ENCODE assay signal across 1 cellular context in the genomic region with DNA sequence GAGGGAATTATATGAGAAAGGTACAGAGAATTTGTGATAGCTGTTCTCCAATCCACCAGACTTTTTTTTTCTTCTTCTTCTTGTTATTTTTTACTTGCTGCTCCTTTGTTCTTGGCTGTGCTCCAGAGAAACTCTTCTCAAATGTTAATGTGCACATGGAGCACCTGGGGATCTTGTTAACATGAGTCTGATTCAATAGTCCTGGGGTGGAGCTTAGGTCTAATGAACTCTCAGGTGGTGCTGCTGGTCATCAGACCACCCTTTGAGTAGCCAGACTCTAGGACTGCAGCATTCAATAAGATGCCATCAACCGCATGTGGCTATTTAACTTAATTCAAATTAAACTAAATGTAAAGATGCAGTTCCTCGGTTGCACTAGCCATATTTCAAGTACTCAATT.
TF ChIP-seq lines count a peak whose summit lies in the region.

No MANE protein-coding gene starts in this region.

TF ChIP-seq in H1, 55 proteins besides CTCF, POLR2A, EP300 and RAD21 (continued from another document):
- TF ChIP-seq SIN3A (conservative IDR thresholded peaks at IDR 0.05 in 1 of 2, IDR thresholded peaks at IDR 0.05 in 1 of 2; ENCODE audit: low read depth in 1 of 2, low read length in 2 of 2) (no peak), MAFK (IDR thresholded peaks at IDR 0.05; ENCODE audit: low read depth, low read length) (no peak)
- TF ChIP-seq, protein P1, sequence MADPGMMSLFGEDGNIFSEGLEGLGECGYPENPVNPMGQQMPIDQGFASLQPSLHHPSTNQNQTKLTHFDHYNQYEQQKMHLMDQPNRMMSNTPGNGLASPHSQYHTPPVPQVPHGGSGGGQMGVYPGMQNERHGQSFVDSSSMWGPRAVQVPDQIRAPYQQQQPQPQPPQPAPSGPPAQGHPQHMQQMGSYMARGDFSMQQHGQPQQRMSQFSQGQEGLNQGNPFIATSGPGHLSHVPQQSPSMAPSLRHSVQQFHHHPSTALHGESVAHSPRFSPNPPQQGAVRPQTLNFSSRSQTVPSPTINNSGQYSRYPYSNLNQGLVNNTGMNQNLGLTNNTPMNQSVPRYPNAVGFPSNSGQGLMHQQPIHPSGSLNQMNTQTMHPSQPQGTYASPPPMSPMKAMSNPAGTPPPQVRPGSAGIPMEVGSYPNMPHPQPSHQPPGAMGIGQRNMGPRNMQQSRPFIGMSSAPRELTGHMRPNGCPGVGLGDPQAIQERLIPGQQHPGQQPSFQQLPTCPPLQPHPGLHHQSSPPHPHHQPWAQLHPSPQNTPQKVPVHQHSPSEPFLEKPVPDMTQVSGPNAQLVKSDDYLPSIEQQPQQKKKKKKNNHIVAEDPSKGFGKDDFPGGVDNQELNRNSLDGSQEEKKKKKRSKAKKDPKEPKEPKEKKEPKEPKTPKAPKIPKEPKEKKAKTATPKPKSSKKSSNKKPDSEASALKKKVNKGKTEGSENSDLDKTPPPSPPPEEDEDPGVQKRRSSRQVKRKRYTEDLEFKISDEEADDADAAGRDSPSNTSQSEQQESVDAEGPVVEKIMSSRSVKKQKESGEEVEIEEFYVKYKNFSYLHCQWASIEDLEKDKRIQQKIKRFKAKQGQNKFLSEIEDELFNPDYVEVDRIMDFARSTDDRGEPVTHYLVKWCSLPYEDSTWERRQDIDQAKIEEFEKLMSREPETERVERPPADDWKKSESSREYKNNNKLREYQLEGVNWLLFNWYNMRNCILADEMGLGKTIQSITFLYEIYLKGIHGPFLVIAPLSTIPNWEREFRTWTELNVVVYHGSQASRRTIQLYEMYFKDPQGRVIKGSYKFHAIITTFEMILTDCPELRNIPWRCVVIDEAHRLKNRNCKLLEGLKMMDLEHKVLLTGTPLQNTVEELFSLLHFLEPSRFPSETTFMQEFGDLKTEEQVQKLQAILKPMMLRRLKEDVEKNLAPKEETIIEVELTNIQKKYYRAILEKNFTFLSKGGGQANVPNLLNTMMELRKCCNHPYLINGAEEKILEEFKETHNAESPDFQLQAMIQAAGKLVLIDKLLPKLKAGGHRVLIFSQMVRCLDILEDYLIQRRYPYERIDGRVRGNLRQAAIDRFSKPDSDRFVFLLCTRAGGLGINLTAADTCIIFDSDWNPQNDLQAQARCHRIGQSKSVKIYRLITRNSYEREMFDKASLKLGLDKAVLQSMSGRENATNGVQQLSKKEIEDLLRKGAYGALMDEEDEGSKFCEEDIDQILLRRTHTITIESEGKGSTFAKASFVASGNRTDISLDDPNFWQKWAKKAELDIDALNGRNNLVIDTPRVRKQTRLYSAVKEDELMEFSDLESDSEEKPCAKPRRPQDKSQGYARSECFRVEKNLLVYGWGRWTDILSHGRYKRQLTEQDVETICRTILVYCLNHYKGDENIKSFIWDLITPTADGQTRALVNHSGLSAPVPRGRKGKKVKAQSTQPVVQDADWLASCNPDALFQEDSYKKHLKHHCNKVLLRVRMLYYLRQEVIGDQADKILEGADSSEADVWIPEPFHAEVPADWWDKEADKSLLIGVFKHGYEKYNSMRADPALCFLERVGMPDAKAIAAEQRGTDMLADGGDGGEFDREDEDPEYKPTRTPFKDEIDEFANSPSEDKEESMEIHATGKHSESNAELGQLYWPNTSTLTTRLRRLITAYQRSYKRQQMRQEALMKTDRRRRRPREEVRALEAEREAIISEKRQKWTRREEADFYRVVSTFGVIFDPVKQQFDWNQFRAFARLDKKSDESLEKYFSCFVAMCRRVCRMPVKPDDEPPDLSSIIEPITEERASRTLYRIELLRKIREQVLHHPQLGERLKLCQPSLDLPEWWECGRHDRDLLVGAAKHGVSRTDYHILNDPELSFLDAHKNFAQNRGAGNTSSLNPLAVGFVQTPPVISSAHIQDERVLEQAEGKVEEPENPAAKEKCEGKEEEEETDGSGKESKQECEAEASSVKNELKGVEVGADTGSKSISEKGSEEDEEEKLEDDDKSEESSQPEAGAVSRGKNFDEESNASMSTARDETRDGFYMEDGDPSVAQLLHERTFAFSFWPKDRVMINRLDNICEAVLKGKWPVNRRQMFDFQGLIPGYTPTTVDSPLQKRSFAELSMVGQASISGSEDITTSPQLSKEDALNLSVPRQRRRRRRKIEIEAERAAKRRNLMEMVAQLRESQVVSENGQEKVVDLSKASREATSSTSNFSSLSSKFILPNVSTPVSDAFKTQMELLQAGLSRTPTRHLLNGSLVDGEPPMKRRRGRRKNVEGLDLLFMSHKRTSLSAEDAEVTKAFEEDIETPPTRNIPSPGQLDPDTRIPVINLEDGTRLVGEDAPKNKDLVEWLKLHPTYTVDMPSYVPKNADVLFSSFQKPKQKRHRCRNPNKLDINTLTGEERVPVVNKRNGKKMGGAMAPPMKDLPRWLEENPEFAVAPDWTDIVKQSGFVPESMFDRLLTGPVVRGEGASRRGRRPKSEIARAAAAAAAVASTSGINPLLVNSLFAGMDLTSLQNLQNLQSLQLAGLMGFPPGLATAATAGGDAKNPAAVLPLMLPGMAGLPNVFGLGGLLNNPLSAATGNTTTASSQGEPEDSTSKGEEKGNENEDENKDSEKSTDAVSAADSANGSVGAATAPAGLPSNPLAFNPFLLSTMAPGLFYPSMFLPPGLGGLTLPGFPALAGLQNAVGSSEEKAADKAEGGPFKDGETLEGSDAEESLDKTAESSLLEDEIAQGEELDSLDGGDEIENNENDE (IDR thresholded peaks at IDR 0.05; ENCODE audit: insufficient replicate concordance, low read length): no peak
